Comparison of ENCODE assay signal across 8 cellular contexts in genomic region chr11:18383388-18384156, GRCh38. TPM values are rescaled to one million over a fixed set of nuclear protein-coding genes. Genes with fewer than 3 reads are reported as not detected.
DNase-seq lines count a peak whose midpoint lies in the region; TF ChIP-seq lines count a peak whose summit lies in the region.

No MANE protein-coding gene starts in this region.

- no peaks in the 10 kb centered on the region for H3K79me1 ChIP-seq in mesendoderm (ENCODE audit: low read length)

- peaks cover 48% of the 10 kb centered on the region for H3K4me1 Mint-ChIP-seq in HFFc6 (ENCODE audit: low read depth)
- peaks cover 24% of the 10 kb centered on the region for H3K4me1 Mint-ChIP-seq in dendritic cell treated with granulocyte-macrophage colony-stimulating factor and Interleukin-4, amounts not matched to agents 40 ng/mL and 50 ng/mL, for 4 days (ENCODE audit: low read depth)

- no peak overlapping the region for H3K27ac ChIP-seq in mesendoderm (ENCODE audit: low read depth, low read length)

- no peak overlapping the region for H3K9ac ChIP-seq in mesendoderm (ENCODE audit: low read length)

- peaks cover 3% of the 10 kb centered on the region for H3K4me1 ChIP-seq in mesendoderm (ENCODE audit: control insufficient read depth, low read depth, low read length)

- peak overlapping the region; percentile 35 for H3K56ac ChIP-seq in mesendoderm (ENCODE audit: low read length)

- H3K27me3 Mint-ChIP-seq in HFFc6 (ENCODE audit: insufficient read depth): peaks cover 2% of the 10 kb centered on the region; the same call in 1 of the 2 replicates
- no peaks in the 10 kb centered on the region for H3K27me3 Mint-ChIP-seq in dendritic cell treated with granulocyte-macrophage colony-stimulating factor and Interleukin-4, amounts not matched to agents 40 ng/mL and 50 ng/mL, for 4 days

- H4K8ac ChIP-seq in mesendoderm (ENCODE audit: low read depth, low read length): no peak overlapping the region

- H3K9me3 Mint-ChIP-seq in HFFc6: no peaks in the 10 kb centered on the region
- no peaks in the 10 kb centered on the region for H3K9me3 Mint-ChIP-seq in dendritic cell treated with granulocyte-macrophage colony-stimulating factor and Interleukin-4, amounts not matched to agents 40 ng/mL and 50 ng/mL, for 4 days

- no peak overlapping the region for H2BK5ac ChIP-seq in mesendoderm (ENCODE audit: low read length)

- H3K79me2 ChIP-seq in mesendoderm (ENCODE audit: control insufficient read depth, insufficient read depth, low read length): no peaks in the 10 kb centered on the region

- intact Hi-C loops in dendritic cell treated with granulocyte-macrophage colony-stimulating factor and Interleukin-4, amounts not matched to agents 40 ng/mL and 50 ng/mL, for 4 days (cut with micrococcal nuclease): loop anchor here (1.0 kb wide), 1 partner anchor 11 kb away; the partner anchor contains the start of gene LDHA

- peak overlapping the region; percentile 99 for H3K27ac Mint-ChIP-seq in HFFc6
- peak overlapping the region; percentile 97 for H3K27ac Mint-ChIP-seq in dendritic cell treated with granulocyte-macrophage colony-stimulating factor and Interleukin-4, amounts not matched to agents 40 ng/mL and 50 ng/mL, for 4 days

- no peak overlapping the region for H2AK5ac ChIP-seq in mesendoderm (ENCODE audit: low read length)

- H3K18ac ChIP-seq in mesendoderm (ENCODE audit: low read length): no peak overlapping the region

- H2BK15ac ChIP-seq in mesendoderm (replicated peaks; ENCODE audit: low read depth): no peak overlapping the region

- no peak overlapping the region for H3K23ac ChIP-seq in mesendoderm (ENCODE audit: low read length)

- no peak overlapping the region for H4K5ac ChIP-seq in mesendoderm (ENCODE audit: low read length)

- H2BK120ac ChIP-seq in mesendoderm (ENCODE audit: low read depth, low read length): no peak overlapping the region

- H3K4ac ChIP-seq in mesendoderm (ENCODE audit: low read depth, low read length): no peak overlapping the region

- H3K36me3 Mint-ChIP-seq in HFFc6 (ENCODE audit: low read depth): no peaks in the 10 kb centered on the region
- no peaks in the 10 kb centered on the region for H3K36me3 Mint-ChIP-seq in dendritic cell treated with granulocyte-macrophage colony-stimulating factor and Interleukin-4, amounts not matched to agents 40 ng/mL and 50 ng/mL, for 4 days (ENCODE audit: low read depth)

- H3K36me3 ChIP-seq in mesendoderm (ENCODE audit: control insufficient read depth, insufficient read depth, low read length): no peaks in the 10 kb centered on the region

- TF ChIP-seq CTCF in HFFc6 (IDR thresholded peaks at IDR 0.05): no peak

- DNase-seq in NCI-H2081 (lab: John Stamatoyannopoulos, UW): peak; percentile 8 to 51
- DNase-seq in NCI-H2081 treated with DMSO at 0.1 percent for 48 hours (lab: John Stamatoyannopoulos, UW): no peak
- DNase-seq in HFFc6: peak; percentile 100
- peak; percentile 90 for DNase-seq in MV-4-11 (lab: John Stamatoyannopoulos, UW)
- DNase-seq in activated CD4-positive, alpha-beta T cell treated with anti-CD3 and anti-CD28 coated beads, Interleukin-2, amount 50 U/mL, for 1 hour: peak; percentile 52
- peak; percentile 81 for DNase-seq in mesendoderm
- peak; percentile 45 for DNase-seq in stimulated activated CD8-positive, alpha-beta memory T cell treated with anti-CD3 and anti-CD28 coated beads, Interleukin-12 subunit alpha, Interleukin-12 subunit beta, amount 100 ng/mL, for 4 hours (ENCODE audit: low read depth)

- no peak overlapping the region for H3K4me2 ChIP-seq in mesendoderm (ENCODE audit: low read length)

- peak overlapping the region; percentile 78 for H3K4me3 Mint-ChIP-seq in HFFc6
- H3K4me3 Mint-ChIP-seq in dendritic cell treated with granulocyte-macrophage colony-stimulating factor and Interleukin-4, amounts not matched to agents 40 ng/mL and 50 ng/mL, for 4 days: peak overlapping the region; percentile 2

- WGBS in mesendoderm (ENCODE audit: extremely low coverage, insufficient coverage, low lambda C conversion rate): no CpG with 5 or more reads among the region's 9 CpGs

- H3K27me3 ChIP-seq in mesendoderm (ENCODE audit: insufficient read depth, low read length, poor library complexity): no peaks in the 10 kb centered on the region

- H3K4me3 ChIP-seq in mesendoderm (ENCODE audit: low read length): no peak overlapping the region

RNA-seq across cellular contexts. Expression of gene LDHA, which starts 10.8 kb away (rescaled TPM):
- 1,000 to 10,000 TPM; 1,331 to 1,603 (median 1,438) TPM for total RNA-seq in HFFc6 (2021; fragmentation: NEBNext Ultra II Directional; extraction: Animal tissue kit (Norgen Biotek cat#: 25700))
- 473 TPM for polyA plus RNA-seq in mesendoderm (2013, experiment 1 of 2)
- 463 TPM for polyA plus RNA-seq in mesendoderm (2013, experiment 2 of 2)

RNA-seq across cellular contexts. Expression of gene LDHC, which starts 28.5 kb away (rescaled TPM):
- 1 to 10 TPM in 4 of 6 experiments, under 1 TPM in 2; 0.52 to 2.7 (median 2.0) TPM for total RNA-seq in HFFc6 (2021; fragmentation: NEBNext Ultra II Directional; extraction: Animal tissue kit (Norgen Biotek cat#: 25700))
- 0.69 TPM for polyA plus RNA-seq in mesendoderm (2013, experiment 1 of 2)
- polyA plus RNA-seq in mesendoderm (2013, experiment 2 of 2): 0.74 TPM
